16 cellular contexts compared by ENCODE assay signal in the genomic region with DNA sequence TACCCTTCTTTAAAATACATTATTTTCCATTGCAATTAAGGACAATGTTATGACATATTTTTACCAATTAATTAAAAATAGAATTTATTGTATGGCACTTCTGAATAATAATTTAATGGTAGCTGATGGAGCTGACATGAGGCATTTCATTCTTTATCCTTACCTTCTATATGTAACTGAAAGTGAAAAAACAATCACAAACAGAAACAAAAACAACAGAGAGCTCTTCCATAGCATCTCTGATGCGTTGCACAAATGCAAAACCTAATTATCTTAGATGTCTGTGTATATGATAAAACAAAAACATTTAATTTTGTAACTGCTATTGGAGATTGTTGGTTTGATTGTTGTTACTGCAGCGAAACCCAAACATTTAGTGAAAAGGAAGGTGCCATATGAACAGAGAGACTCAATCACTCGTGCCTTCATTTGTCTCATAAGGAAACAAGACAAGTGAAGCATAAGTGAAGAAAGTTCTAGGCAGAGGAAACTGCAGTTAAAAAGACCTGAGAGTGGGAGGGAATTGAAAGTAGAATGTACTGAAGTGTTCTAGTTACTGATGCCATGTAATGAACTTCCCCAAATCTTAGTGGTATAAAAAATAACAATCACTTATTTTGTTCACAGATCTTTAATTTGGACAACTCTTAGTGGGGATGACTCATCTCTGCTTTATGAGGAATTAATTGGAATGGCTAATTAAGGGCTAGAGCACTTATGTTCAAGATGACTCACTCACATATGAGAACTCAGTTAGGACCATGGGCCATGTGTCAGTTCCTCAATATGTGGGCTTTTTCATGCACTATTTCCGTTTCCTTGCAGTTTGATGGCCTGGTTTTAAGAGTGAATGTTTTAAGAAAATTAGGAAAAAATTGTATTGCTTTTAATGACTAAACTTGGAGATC.
DNase-seq lines count a peak whose midpoint lies in the region; ATAC-seq and TF ChIP-seq lines count a peak whose summit lies in the region.
"Had no signal": no experiment of that assay in that cellular context is flagged by ENCODE, and none has a peak within 500 bp of the region (broad histone marks: within the 10 kb centered on the region; RNA-seq: fewer than 3 reads in every experiment).

No MANE protein-coding gene starts in this region.

- no peak overlapping the region for H3K4me3 Mint-ChIP-seq in activated CD4-positive, alpha-beta memory T cell treated with anti-CD3 and anti-CD28 coated beads, Interleukin-2, amount 10 ng/mL, durations not matched to agents 7 days and 5 days
- H3K4me3 Mint-ChIP-seq: activated naive CD8-positive, alpha-beta T cell treated with anti-CD3 and anti-CD28 coated beads, Interleukin-2, amount 10 ng/mL, durations not matched to agents 7 days and 5 days had no signal

- DNase-seq in NCI-H69 (lab: John Stamatoyannopoulos, UW) = peak; percentile 53
- DNase-seq in effector CD4-positive, alpha-beta T cell = no peak
- no peak for DNase-seq in NCI-H146 treated with DMSO at 0.1 percent for 48 hours (lab: John Stamatoyannopoulos, UW; ENCODE audit: unreplicated experiment)
- DNase-seq in DMS114 treated with DMSO at 0.1 percent for 48 hours (lab: John Stamatoyannopoulos, UW; ENCODE audit: unreplicated experiment) = no peak
- no peak for DNase-seq in activated CD4-positive, alpha-beta memory T cell treated with anti-CD3 and anti-CD28 coated beads, Interleukin-2, amount 10 ng/mL, durations not matched to agents 7 days and 5 days
- DNase-seq: activated CD4-positive, alpha-beta T cell treated with anti-CD3 and anti-CD28 coated beads, Interleukin-2, amount 50 U/mL, for 48 hours; activated naive CD8-positive, alpha-beta T cell treated with anti-CD3 and anti-CD28 coated beads, Interleukin-2, amount 10 ng/mL, durations not matched to agents 7 days and 5 days; C1 segment of cervical spinal cord; colonic mucosa; NCI-H524; stimulated activated CD4-positive, alpha-beta T cell treated with anti-CD3 and anti-CD28 coated beads, Interleukin-15, amount 100 ng/mL, for 24 hours; stimulated activated naive CD4-positive, alpha-beta T cell; SW 1271 had no signal

- H3K36me3 Mint-ChIP-seq in activated CD4-positive, alpha-beta memory T cell treated with anti-CD3 and anti-CD28 coated beads, Interleukin-2, amount 10 ng/mL, durations not matched to agents 7 days and 5 days (ENCODE audit: low read depth) = no peaks in the 10 kb centered on the region
- H3K36me3 Mint-ChIP-seq: activated naive CD8-positive, alpha-beta T cell treated with anti-CD3 and anti-CD28 coated beads, Interleukin-2, amount 10 ng/mL, durations not matched to agents 7 days and 5 days had no signal

- H3K4me1 Mint-ChIP-seq in activated CD4-positive, alpha-beta memory T cell treated with anti-CD3 and anti-CD28 coated beads, Interleukin-2, amount 10 ng/mL, durations not matched to agents 7 days and 5 days = no peaks in the 10 kb centered on the region
- H3K4me1 Mint-ChIP-seq: activated naive CD8-positive, alpha-beta T cell treated with anti-CD3 and anti-CD28 coated beads, Interleukin-2, amount 10 ng/mL, durations not matched to agents 7 days and 5 days had no signal

- TF ChIP-seq POLR2A in GM18505 (IDR thresholded peaks at IDR 0.05; ENCODE audit: borderline replicate concordance, extremely low read depth, insufficient read depth, insufficient read length) = no peak

- H3K9me3 Mint-ChIP-seq in activated CD4-positive, alpha-beta memory T cell treated with anti-CD3 and anti-CD28 coated beads, Interleukin-2, amount 10 ng/mL, durations not matched to agents 7 days and 5 days = no peaks in the 10 kb centered on the region
- H3K9me3 Mint-ChIP-seq: activated naive CD8-positive, alpha-beta T cell treated with anti-CD3 and anti-CD28 coated beads, Interleukin-2, amount 10 ng/mL, durations not matched to agents 7 days and 5 days had no signal

- ATAC-seq in GM18505 (IDR thresholded peaks at IDR 0.05; ENCODE audit: unreplicated experiment) = peak; percentile 89
- ATAC-seq in GM21423 (IDR thresholded peaks at IDR 0.05; ENCODE audit: unreplicated experiment) = peak; percentile 65
- ATAC-seq in HG03039 (IDR thresholded peaks at IDR 0.05; ENCODE audit: unreplicated experiment) = peak; percentile 57

- POLR2A ChIA-PET in activated CD4-positive, alpha-beta memory T cell treated with anti-CD3 and anti-CD28 coated beads, Interleukin-2, amount 10 ng/mL, durations not matched to agents 7 days and 5 days (lab: Charles Lee) = no interaction called here

- CTCF ChIA-PET in activated CD4-positive, alpha-beta memory T cell treated with anti-CD3 and anti-CD28 coated beads, Interleukin-2, amount 10 ng/mL, durations not matched to agents 7 days and 5 days (lab: Charles Lee) = no interaction called here

- no peaks in the 10 kb centered on the region for H3K27me3 Mint-ChIP-seq in activated CD4-positive, alpha-beta memory T cell treated with anti-CD3 and anti-CD28 coated beads, Interleukin-2, amount 10 ng/mL, durations not matched to agents 7 days and 5 days
- H3K27me3 Mint-ChIP-seq: activated naive CD8-positive, alpha-beta T cell treated with anti-CD3 and anti-CD28 coated beads, Interleukin-2, amount 10 ng/mL, durations not matched to agents 7 days and 5 days had no signal

- H3K27ac Mint-ChIP-seq in activated CD4-positive, alpha-beta memory T cell treated with anti-CD3 and anti-CD28 coated beads, Interleukin-2, amount 10 ng/mL, durations not matched to agents 7 days and 5 days = no peak overlapping the region
- H3K27ac Mint-ChIP-seq: activated naive CD8-positive, alpha-beta T cell treated with anti-CD3 and anti-CD28 coated beads, Interleukin-2, amount 10 ng/mL, durations not matched to agents 7 days and 5 days had no signal
